9 cellular contexts compared by ENCODE assay signal in genomic region chr14:61889914-61890351, GRCh38.
DNase-seq lines count a peak whose midpoint lies in the region; ATAC-seq and TF ChIP-seq lines count a peak whose summit lies in the region.
"Had no signal": no experiment of that assay in that cellular context is flagged by ENCODE, and none has a peak within 500 bp of the region (broad histone marks: within the 10 kb centered on the region; RNA-seq: fewer than 3 reads in every experiment).

No MANE protein-coding gene starts in this region.

- peak; percentile 98 for ATAC-seq in GM19351 (IDR thresholded peaks at IDR 0.05; ENCODE audit: unreplicated experiment)
- peak; percentile 98 for ATAC-seq in HG03280 (IDR thresholded peaks at IDR 0.05; ENCODE audit: unreplicated experiment)
- peak; percentile 96 for ATAC-seq in activated CD8-positive, alpha-beta T cell treated with anti-CD3 and anti-CD28 coated beads, Interleukin-2, amount 10 ng/mL, durations not matched to agents 7 days and 5 days

- TF ChIP-seq CTCF in AG04450 (IDR thresholded peaks at IDR 0.05; ENCODE audit: low read depth, low read length), result 0 out of 2 replicates have a peak, but pooled peaks have one; percentile 4
- TF ChIP-seq CTCF in Calu3 (IDR thresholded peaks at IDR 0.05; ENCODE audit: unreplicated experiment), result no peak

- POLR2A ChIA-PET in AG04450 (lab: Yijun Ruan, JAX), result no interaction called here
- POLR2A ChIA-PET in activated CD8-positive, alpha-beta T cell treated with anti-CD3 and anti-CD28 coated beads, Interleukin-2, amount 10 ng/mL, durations not matched to agents 7 days and 5 days (lab: Charles Lee), result no interaction called here
- POLR2A ChIA-PET in HEK293T (lab: Yijun Ruan, JAX), result no interaction called here

- H3K4me1 Mint-ChIP-seq in activated CD8-positive, alpha-beta T cell treated with anti-CD3 and anti-CD28 coated beads, Interleukin-2, amount 10 ng/mL, durations not matched to agents 7 days and 5 days (ENCODE audit: low read depth), result peaks cover 17% of the 10 kb centered on the region
- peaks cover 11% of the 10 kb centered on the region for H3K4me1 Mint-ChIP-seq in Calu3 (ENCODE audit: low read depth, unreplicated experiment)

- intact Hi-C loops in Calu3 (cut with micrococcal nuclease; ENCODE audit: unreplicated experiment), result no loop called here

- H3K27ac ChIP-seq in AG04450 (ENCODE audit: low read depth, low read length), result no peak overlapping the region
- H3K27ac ChIP-seq: C4-2B had no signal

- H3K27me3 ChIP-seq in AG04450 (ENCODE audit: control insufficient read depth, insufficient read depth, low read length), result peaks cover 2% of the 10 kb centered on the region

- no peak overlapping the region for H3K4me3 ChIP-seq in AG04450 (ENCODE audit: low read depth, low read length)

- peaks cover 6% of the 10 kb centered on the region for H3K9me3 Mint-ChIP-seq in activated CD8-positive, alpha-beta T cell treated with anti-CD3 and anti-CD28 coated beads, Interleukin-2, amount 10 ng/mL, durations not matched to agents 7 days and 5 days (ENCODE audit: insufficient read depth)
- H3K9me3 Mint-ChIP-seq in Calu3 (ENCODE audit: low read depth, unreplicated experiment), result no peaks in the 10 kb centered on the region

- no TSS peak for BruUV-seq in Calu3 (replicated peaks; lab: Mats Ljungman, UMichigan)

- H3K36me3 Mint-ChIP-seq in activated CD8-positive, alpha-beta T cell treated with anti-CD3 and anti-CD28 coated beads, Interleukin-2, amount 10 ng/mL, durations not matched to agents 7 days and 5 days (ENCODE audit: low read depth), result peaks cover 11% of the 10 kb centered on the region
- H3K36me3 Mint-ChIP-seq in Calu3 (ENCODE audit: insufficient read depth, unreplicated experiment), result no peaks in the 10 kb centered on the region

- no peaks in the 10 kb centered on the region for H3K9me3 ChIP-seq in AG04450 (ENCODE audit: control insufficient read depth, insufficient read depth, low read length)

- H3K27me3 Mint-ChIP-seq in activated CD8-positive, alpha-beta T cell treated with anti-CD3 and anti-CD28 coated beads, Interleukin-2, amount 10 ng/mL, durations not matched to agents 7 days and 5 days (ENCODE audit: low read depth), result peaks cover 24% of the 10 kb centered on the region
- peaks cover 46% of the 10 kb centered on the region for H3K27me3 Mint-ChIP-seq in Calu3 (ENCODE audit: unreplicated experiment)

- H3K27ac Mint-ChIP-seq in activated CD8-positive, alpha-beta T cell treated with anti-CD3 and anti-CD28 coated beads, Interleukin-2, amount 10 ng/mL, durations not matched to agents 7 days and 5 days, result peak overlapping the region; percentile 86
- no peak overlapping the region for H3K27ac Mint-ChIP-seq in Calu3 (ENCODE audit: unreplicated experiment)

- CTCF ChIA-PET in AG04450 (lab: Charles Lee) (interaction anchor here (1.8 kb wide), 1 partner anchor 238 kb away, joined by 7 read pairs; no protein-coding TSS in a partner anchor), Calu3 (lab: Charles Lee) (no interaction called here), HEK293T (lab: Yijun Ruan, JAX) (interaction anchor here (0.6 to 0.7 kb wide), 2 partner anchors 9 to 18 kb away, joined by 3 read pairs; no protein-coding TSS in a partner anchor)
- CTCF ChIA-PET in activated CD8-positive, alpha-beta T cell treated with anti-CD3 and anti-CD28 coated beads, Interleukin-2, amount 10 ng/mL, durations not matched to agents 7 days and 5 days (lab: Charles Lee), result interaction anchor here (0.9 to 4.0 kb wide), 4 partner anchors 12 to 1135 kb away, joined by 3 to 19 read pairs (median 4); no protein-coding TSS in a partner anchor

- DNase-seq in AG04450 (ENCODE audit: low read depth, low spot score) (no peak), Calu3 (no peak), HEK293T (ENCODE audit: extremely low spot score) (no peak), amygdala (lab: John Stamatoyannopoulos, UW) (no peak)
- DNase-seq in activated CD8-positive, alpha-beta T cell treated with anti-CD3 and anti-CD28 coated beads, Interleukin-2, amount 10 ng/mL, durations not matched to agents 7 days and 5 days, result peak; percentile 46
- DNase-seq in stimulated activated CD4-positive, alpha-beta T cell treated with anti-CD3 and anti-CD28 coated beads, Interleukin-4, amount 100 ng/mL, for 24 hours, result peak; percentile 10

- H3K4me3 Mint-ChIP-seq in activated CD8-positive, alpha-beta T cell treated with anti-CD3 and anti-CD28 coated beads, Interleukin-2, amount 10 ng/mL, durations not matched to agents 7 days and 5 days, result peak overlapping the region; percentile 40
- no peak overlapping the region for H3K4me3 Mint-ChIP-seq in Calu3 (ENCODE audit: low read depth, unreplicated experiment)

TF ChIP-seq in HEK293T, 16 proteins besides CTCF, POLR2A, EP300 and RAD21:
- no peak for TF ChIP-seq L3MBTL2 (conservative IDR thresholded peaks at IDR 0.05)
- no peak for TF ChIP-seq NFRKB (IDR thresholded peaks at IDR 0.05)
- TF ChIP-seq FOXA1 (IDR thresholded peaks at IDR 0.05), result no peak
- TF ChIP-seq TARDBP (IDR thresholded peaks at IDR 0.05), result no peak
- no peak for TF ChIP-seq LEF1 (IDR thresholded peaks at IDR 0.05; ENCODE audit: borderline replicate concordance)

Comparison
In these comparisons a context has a peak if more than half of its experiments do, and no peak if none do; other contexts are left out.
1. DNase-seq: peak in activated CD8-positive, alpha-beta T cell treated with anti-CD3 and anti-CD28 coated beads, Interleukin-2, amount 10 ng/mL, durations not matched to agents 7 days and 5 days (single experiment) and stimulated activated CD4-positive, alpha-beta T cell treated with anti-CD3 and anti-CD28 coated beads, Interleukin-4, amount 100 ng/mL, for 24 hours (single experiment); none in AG04450 (single experiment), Calu3 (single experiment), HEK293T (single experiment) and amygdala (0 of 56).
2. Peak in every context shown above with its lines, with median percentiles within 50 percentile points of each other: ATAC-seq.